7 cellular contexts compared by ENCODE assay signal in the genomic region with DNA sequence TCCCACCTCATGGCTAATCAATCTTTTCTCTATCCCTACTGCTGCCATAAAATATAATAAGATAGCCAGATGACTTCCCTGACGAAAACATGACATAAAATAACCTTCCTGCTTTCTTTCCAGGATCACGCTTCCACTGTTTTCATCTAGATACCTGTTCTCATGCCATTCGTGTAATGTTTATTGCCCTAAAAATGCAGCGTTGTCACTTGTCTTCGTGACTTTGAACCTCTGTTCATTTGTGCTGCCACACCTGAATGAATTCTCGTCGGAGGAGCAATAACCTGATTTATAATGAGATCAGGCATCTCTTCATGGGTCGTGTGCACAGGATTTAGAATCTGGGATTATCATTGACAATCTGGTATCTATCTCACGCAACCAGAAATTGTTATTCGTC.
"Had no signal": no experiment of that assay in that cellular context is flagged by ENCODE, and none has a peak within 500 bp of the region (broad histone marks: within the 10 kb centered on the region; RNA-seq: fewer than 3 reads in every experiment).

No MANE protein-coding gene starts in this region.

- H3K27ac ChIP-seq: HL-60 had no signal

- H3K4me3 ChIP-seq: K562 had no signal

- DNase-seq: IMR-90, KBM-7, KG1 had no signal

- FAIRE-seq: HepG2, HTR-8/SVneo, K562 had no signal
